18 cellular contexts compared by ENCODE assay signal in genomic region chr1:116382321-116382720, GRCh38. TPM values are rescaled to one million over a fixed set of nuclear protein-coding genes. Genes with fewer than 3 reads are reported as not detected.
DNase-seq lines count a peak whose midpoint lies in the region; ATAC-seq and TF ChIP-seq lines count a peak whose summit lies in the region.
"Had no signal": no experiment of that assay in that cellular context is flagged by ENCODE, and none has a peak within 500 bp of the region (broad histone marks: within the 10 kb centered on the region; RNA-seq: fewer than 3 reads in every experiment).

No MANE protein-coding gene starts in this region.

- CTCF ChIA-PET in naive thymus-derived CD4-positive, alpha-beta T cell (lab: Charles Lee) = interaction anchor here (0.8 kb wide), 1 partner anchor 149 kb away, joined by 3 read pairs; no protein-coding TSS in a partner anchor

- H3K27ac Mint-ChIP-seq in endodermal cell = peak overlapping the region; percentile 14
- peak overlapping the region in 6 of 9 donors; percentile 6 to 87 (median 36) for H3K27ac Mint-ChIP-seq in naive thymus-derived CD4-positive, alpha-beta T cell
- H3K27ac Mint-ChIP-seq: activated T-helper 2 cell treated with anti-CD3 and anti-CD28 coated beads, Interferon-gamma antibody, Interleukin-2, Interleukin-4, amounts not matched to agents 10 μg/mL and 5 μg/mL and 100 μg/mL, durations not matched to agents 14 hours and 24 hours and 36 hours had no signal

- peaks cover 34% of the 10 kb centered on the region for H3K36me3 Mint-ChIP-seq in endodermal cell (ENCODE audit: low read depth)
- H3K36me3 Mint-ChIP-seq in naive thymus-derived CD4-positive, alpha-beta T cell = peaks cover under 1 to 31% (median 22%) of the 10 kb centered on the region in 5 donors

- DNase-seq in DMS79 treated with DMSO at 0.1 percent for 48 hours (lab: John Stamatoyannopoulos, UW) (peak; percentile 15), DMS79 (lab: John Stamatoyannopoulos, UW) (no peak), NCI-H226 (peak; percentile 72), endodermal cell (no peak), NCI-H510A treated with DMSO at 0.1 percent for 48 hours (lab: John Stamatoyannopoulos, UW) (no peak), upper lobe of left lung (no peak)
- DNase-seq in naive thymus-derived CD4-positive, alpha-beta T cell = no peak
- DNase-seq: activated CD4-positive, CD25-positive, alpha-beta regulatory T cell treated with anti-CD3 and anti-CD28 coated beads, Interleukin-2, amount 50 U/mL, for 72 hours; CD8-positive, alpha-beta memory T cell; GDM1; NCI-H1417 treated with DMSO at 0.1 percent for 48 hours; NCI-H526 treated with DMSO at 0.1 percent for 48 hours; sigmoid colon; stimulated activated naive CD8-positive, alpha-beta T cell treated with anti-CD3 and anti-CD28 coated beads, Interleukin-15, amount 100 ng/mL, for 72 hours had no signal

- H3K4me1 ChIP-seq in endodermal cell (ENCODE audit: control insufficient read depth, insufficient read depth, low read length) = peaks cover 24% of the 10 kb centered on the region
- H3K4me1 ChIP-seq in naive thymus-derived CD4-positive, alpha-beta T cell (ENCODE audit: control insufficient read depth in 2 of 2, insufficient read depth in 2 of 2, low read length in 2 of 2) = peaks cover 20 to 69% of the 10 kb centered on the region in 2 donors
- peaks cover 63 to 83% (median 72%) of the 10 kb centered on the region in 4 donors for H3K4me1 ChIP-seq in upper lobe of left lung

- TF ChIP-seq CTCF in endodermal cell (conservative IDR thresholded peaks at IDR 0.05) (no peak), upper lobe of left lung (IDR thresholded peaks at IDR 0.05) (no peak)

- H3K27me3 Mint-ChIP-seq in endodermal cell (ENCODE audit: insufficient read depth) = no peaks in the 10 kb centered on the region
- no peaks in the 10 kb centered on the region for H3K27me3 Mint-ChIP-seq in naive thymus-derived CD4-positive, alpha-beta T cell
- H3K27me3 Mint-ChIP-seq: CD8-positive, alpha-beta memory T cell; stimulated activated naive CD8-positive, alpha-beta T cell treated with anti-CD3 and anti-CD28 coated beads, Interleukin-15, amount 100 ng/mL, for 72 hours had no signal

- H3K4me3 Mint-ChIP-seq in endodermal cell = peak overlapping the region; percentile 1
- H3K4me3 Mint-ChIP-seq in naive thymus-derived CD4-positive, alpha-beta T cell = peak overlapping the region in 8 of 10 donors; percentile 2 to 74 (median 26)
- H3K4me3 Mint-ChIP-seq: CD8-positive, alpha-beta memory T cell had no signal

- no peaks in the 10 kb centered on the region for H3K9me3 Mint-ChIP-seq in endodermal cell
- H3K9me3 Mint-ChIP-seq in naive thymus-derived CD4-positive, alpha-beta T cell = no peaks in the 10 kb centered on the region
- H3K9me3 Mint-ChIP-seq: activated T-helper 2 cell treated with anti-CD3 and anti-CD28 coated beads, Interferon-gamma antibody, Interleukin-2, Interleukin-4, amounts not matched to agents 10 μg/mL and 5 μg/mL and 100 μg/mL, durations not matched to agents 14 hours and 24 hours and 36 hours; CD8-positive, alpha-beta memory T cell; stimulated activated naive CD8-positive, alpha-beta T cell treated with anti-CD3 and anti-CD28 coated beads, Interleukin-15, amount 100 ng/mL, for 72 hours had no signal

- no peak for ATAC-seq in naive thymus-derived CD4-positive, alpha-beta T cell
- ATAC-seq in GM21619 (IDR thresholded peaks at IDR 0.05; ENCODE audit: unreplicated experiment) (no peak), upper lobe of left lung (ENCODE audit: low FRiP score in 2 of 2) (no peak)
- ATAC-seq: Panc1; stimulated activated naive CD8-positive, alpha-beta T cell treated with anti-CD3 and anti-CD28 coated beads, Interleukin-15, amount 100 ng/mL, for 72 hours had no signal

- H3K27ac ChIP-seq in endodermal cell (ENCODE audit: low read depth, low read length) = no peak overlapping the region
- no peak overlapping the region for H3K27ac ChIP-seq in naive thymus-derived CD4-positive, alpha-beta T cell (ENCODE audit: low read depth, low read length)
- peak overlapping the region in 2 of 4 donors; percentile 37 to 94 for H3K27ac ChIP-seq in upper lobe of left lung
- H3K27ac ChIP-seq: 22Rv1, sigmoid colon had no signal

- H3K27me3 ChIP-seq in endodermal cell (ENCODE audit: control insufficient read depth, insufficient read depth, low read length, poor library complexity, severe bottlenecking) (no peaks in the 10 kb centered on the region), upper lobe of left lung (no peaks in the 10 kb centered on the region)
- no peaks in the 10 kb centered on the region for H3K27me3 ChIP-seq in naive thymus-derived CD4-positive, alpha-beta T cell (ENCODE audit: control insufficient read depth in 2 of 2, insufficient read depth in 2 of 2, low read length in 2 of 2)
- H3K27me3 ChIP-seq: sigmoid colon had no signal

- H3K4me1 Mint-ChIP-seq in endodermal cell = peaks cover 53% of the 10 kb centered on the region
- H3K4me1 Mint-ChIP-seq in naive thymus-derived CD4-positive, alpha-beta T cell = peaks cover 45 to 96% (median 90%) of the 10 kb centered on the region in 7 donors

- H3K4me3 ChIP-seq in endodermal cell (ENCODE audit: low read length) (peak overlapping the region; percentile 46), upper lobe of left lung (no peak overlapping the region)
- H3K4me3 ChIP-seq in naive thymus-derived CD4-positive, alpha-beta T cell (ENCODE audit: low read length) = no peak overlapping the region
- H3K4me3 ChIP-seq: sigmoid colon had no signal

- WGBS in endodermal cell (ENCODE audit: insufficient coverage in 1 of 2, insufficient read length in 1 of 2), 2 experiments = 83 to 90% methylated on average over 1 to 2 of the region's 2 CpGs
- 39 to 62% methylated on average over 2 of the region's 2 CpGs for WGBS in upper lobe of left lung, 2 donors

- no peak for TF ChIP-seq POLR2A in upper lobe of left lung (IDR thresholded peaks at IDR 0.05)

- intact Hi-C loops in naive thymus-derived CD4-positive, alpha-beta T cell (cut with micrococcal nuclease) = no loop called here

- peaks cover 46% of the 10 kb centered on the region for H3K36me3 ChIP-seq in endodermal cell (ENCODE audit: control insufficient read depth, insufficient read depth, low read length)
- H3K36me3 ChIP-seq in naive thymus-derived CD4-positive, alpha-beta T cell (ENCODE audit: control insufficient read depth in 2 of 3, insufficient read depth in 3 of 3, low read length in 3 of 3) = peaks cover 6 to 33% (median 14%) of the 10 kb centered on the region in 3 experiments
- peaks cover 10 to 39% (median 23%) of the 10 kb centered on the region in 4 donors for H3K36me3 ChIP-seq in upper lobe of left lung

- TF ChIP-seq EP300 in upper lobe of left lung (IDR thresholded peaks at IDR 0.05) = no peak

- no peak overlapping the region for H3K9ac ChIP-seq in endodermal cell (ENCODE audit: extremely low read depth, low read length, poor library complexity, severe bottlenecking)

- no peaks in the 10 kb centered on the region for H3K9me3 ChIP-seq in endodermal cell (ENCODE audit: control insufficient read depth, low read length)
- H3K9me3 ChIP-seq in naive thymus-derived CD4-positive, alpha-beta T cell (ENCODE audit: control insufficient read depth in 2 of 3, low read length in 3 of 3) = no peaks in the 10 kb centered on the region
- no peaks in the 10 kb centered on the region for H3K9me3 ChIP-seq in upper lobe of left lung
- H3K9me3 ChIP-seq: sigmoid colon had no signal

- POLR2A ChIA-PET in naive thymus-derived CD4-positive, alpha-beta T cell (lab: Charles Lee) = interaction anchor here (0.6 to 2.5 kb wide), 7 partner anchors 10 to 92 kb away, joined by 3 to 7 read pairs (median 3); partner anchors contain the start of gene ATP1A1

RNA-seq across cellular contexts. Expression of gene ATP1A1, which starts 9.3 kb away (rescaled TPM):
- 100 to 1,000 TPM; 359 to 398 TPM for total RNA-seq in endodermal cell
- polyA plus RNA-seq in endodermal cell (2013, experiment 1 of 2) = 224 TPM
- polyA plus RNA-seq in endodermal cell (2013, experiment 2 of 2) = 222 TPM
- 100 to 1,000 TPM; 228 to 315 (median 287) TPM for total RNA-seq in naive thymus-derived CD4-positive, alpha-beta T cell
- polyA plus RNA-seq in naive thymus-derived CD4-positive, alpha-beta T cell = 10 to 100 TPM; 75.0 to 86.0 TPM
- 100 to 1,000 TPM; 383 to 829 (median 696) TPM for total RNA-seq in upper lobe of left lung

Comparison
In these comparisons a context has a peak if more than half of its experiments do, and no peak if none do; other contexts are left out.
1. DNase-seq: peak in DMS79 treated with DMSO at 0.1 percent for 48 hours (single experiment) and NCI-H226 (single experiment); none in DMS79 (single experiment), endodermal cell (single experiment), naive thymus-derived CD4-positive, alpha-beta T cell (0 of 9), NCI-H510A treated with DMSO at 0.1 percent for 48 hours (single experiment) and upper lobe of left lung (0 of 2).